In genomic region chr14:102795060-102795925, GRCh38 we compare ENCODE assay signal across 9 cellular contexts. TPM values are rescaled to one million over a fixed set of nuclear protein-coding genes. Genes with fewer than 3 reads are reported as not detected.
A peak's percentile ranks its signal among the peaks of the same experiment; 100 is the strongest.
DNase-seq lines count a peak whose midpoint lies in the region; ATAC-seq, FAIRE-seq and TF ChIP-seq lines count a peak whose summit lies in the region.
"Had no signal": no experiment of that assay in that cellular context is flagged by ENCODE, and none has a peak within 500 bp of the region (broad histone marks: within the 10 kb centered on the region; RNA-seq: fewer than 3 reads in every experiment).

No MANE protein-coding gene starts in this region.

- CTCF ChIA-PET in CD4-positive, alpha-beta memory T cell (lab: Charles Lee; ENCODE audit: partially characterized antibody), result interaction anchor here (1.3 kb wide), 1 partner anchor 101 kb away, joined by 3 read pairs; no protein-coding TSS in a partner anchor
- CTCF ChIA-PET in HEK293 (lab: Yijun Ruan, JAX), result interaction anchor here (0.6 to 1.7 kb wide), 3 partner anchors 10 to 1973 kb away, joined by 3 to 4 read pairs (median 3); no protein-coding TSS in a partner anchor
- CTCF ChIA-PET in Panc1 (lab: Charles Lee), result no interaction called here

- H3K4me3 ChIP-seq in CD4-positive, alpha-beta memory T cell (ENCODE audit: low read length in 2 of 2), result no peak overlapping the region
- H3K4me3 ChIP-seq in HEK293 (ENCODE audit: low read depth, low read length) (no peak overlapping the region), Panc1 (ENCODE audit: low read depth in 2 of 2, low read length in 2 of 2) (no peak overlapping the region), mucosa of rectum (ENCODE audit: low read length in 2 of 2) (peak overlapping the region in 1 of 2 donors; percentile 20)

- H3K27me3 ChIP-seq in CD4-positive, alpha-beta memory T cell (ENCODE audit: insufficient read depth, low read length), result no peaks in the 10 kb centered on the region
- H3K27me3 ChIP-seq in Panc1 (ENCODE audit: control insufficient read depth, insufficient read depth, low read length) (no peaks in the 10 kb centered on the region), mucosa of rectum (ENCODE audit: control insufficient read depth in 2 of 2, insufficient read depth in 2 of 2, low read length in 2 of 2) (no peaks in the 10 kb centered on the region)

- peak overlapping the region in 1 of 2 donors; percentile 52 for H3K9ac ChIP-seq in mucosa of rectum (ENCODE audit: low read depth in 1 of 2, low read length in 2 of 2)
- H3K9ac ChIP-seq: parathyroid adenoma had no signal

- no peak for FAIRE-seq in GM19239 (lab: Jason Lieb, UNC)

- no peaks in the 10 kb centered on the region for H3K9me3 ChIP-seq in CD4-positive, alpha-beta memory T cell (ENCODE audit: control insufficient read depth in 1 of 2, low read length in 2 of 2)
- H3K9me3 ChIP-seq in HEK293 (ENCODE audit: control insufficient read depth, insufficient read depth, low read depth, low read length) (peaks cover 5% of the 10 kb centered on the region), Panc1 (ENCODE audit: control insufficient read depth, insufficient read depth, low read depth, low read length) (no peaks in the 10 kb centered on the region; the same call in 1 of the 2 replicates), mucosa of rectum (ENCODE audit: control insufficient read depth in 2 of 2, low read length in 2 of 2) (no peaks in the 10 kb centered on the region)

- H3K4me1 Mint-ChIP-seq in CD4-positive, alpha-beta memory T cell, result peaks cover 37 to 77% (median 59%) of the 10 kb centered on the region in 4 donors

- H3K36me3 Mint-ChIP-seq in CD4-positive, alpha-beta memory T cell, result peaks cover 21 to 28% of the 10 kb centered on the region in 2 donors

- in situ Hi-C loops in Panc1 (cut with HindIII; ENCODE audit: low pct_unique_long_range_greater_than_20kb, low sequenced_read_pairs), result no loop called here

- peak; percentile 39 to 66 (median 45) for DNase-seq in CD4-positive, alpha-beta memory T cell
- DNase-seq in Panc1 (ENCODE audit: low read depth, low spot score) (no peak), dermis microvascular lymphatic vessel endothelial cell (ENCODE audit: low read depth in 2 of 2) (peak; percentile 65 to 73), GM19239 (ENCODE audit: insufficient read length, low spot score) (no peak), NCI-H524 (lab: John Stamatoyannopoulos, UW) (no peak)

- H3K9me3 Mint-ChIP-seq in CD4-positive, alpha-beta memory T cell, result peaks cover 0 to 7% (median 3%) of the 10 kb centered on the region in 8 donors

- H3K36me3 ChIP-seq in CD4-positive, alpha-beta memory T cell (ENCODE audit: insufficient read depth, low read length), result no peaks in the 10 kb centered on the region
- peaks cover 3 to 8% of the 10 kb centered on the region in 2 experiments; a peak in 2 of 3 replicates for H3K36me3 ChIP-seq in HEK293 (ENCODE audit: control insufficient read depth in 2 of 2, insufficient read depth in 1 of 2, low read length in 2 of 2)
- no peaks in the 10 kb centered on the region for H3K36me3 ChIP-seq in Panc1 (ENCODE audit: control insufficient read depth, insufficient read depth, low read length)
- no peaks in the 10 kb centered on the region for H3K36me3 ChIP-seq in mucosa of rectum (ENCODE audit: control insufficient read depth in 2 of 2, insufficient read depth in 2 of 2, low read length in 2 of 2)

- peak overlapping the region; percentile 70 to 95 (median 90) for H3K27ac Mint-ChIP-seq in CD4-positive, alpha-beta memory T cell

- peak overlapping the region in 6 of 8 donors; percentile 4 to 84 (median 33) for H3K4me3 Mint-ChIP-seq in CD4-positive, alpha-beta memory T cell

- ATAC-seq in Panc1, result peak; percentile 79
- no peak for ATAC-seq in GM21528 (IDR thresholded peaks at IDR 0.05; ENCODE audit: low FRiP score, unreplicated experiment)

- BruUV-seq in Panc1 (replicated peaks; lab: Mats Ljungman, UMichigan), result TSS peak; percentile 15

- intact Hi-C loops in CD4-positive, alpha-beta memory T cell (cut with micrococcal nuclease), result no loop called here
- intact Hi-C loops in Panc1 (cut with micrococcal nuclease; ENCODE audit: unreplicated experiment), result no loop called here

- H3K27ac ChIP-seq in CD4-positive, alpha-beta memory T cell (ENCODE audit: low read depth, low read length), result peak overlapping the region; percentile 22
- H3K27ac ChIP-seq in HEK293 (ENCODE audit: extremely low read depth, low read depth, low read length) (no peak overlapping the region), Panc1 (ENCODE audit: low read length) (no peak overlapping the region), mucosa of rectum (ENCODE audit: low read depth in 2 of 2, low read length in 2 of 2) (peak overlapping the region; percentile 70 to 71)
- H3K27ac ChIP-seq: parathyroid adenoma had no signal

- TF ChIP-seq CTCF in HEK293 (tag by site-specific recombination; IDR thresholded peaks at IDR 0.05) (no peak), Panc1 (IDR thresholded peaks at IDR 0.05) (no peak)

- H3K27me3 Mint-ChIP-seq in CD4-positive, alpha-beta memory T cell, result no peaks in the 10 kb centered on the region

- POLR2A ChIA-PET in CD4-positive, alpha-beta memory T cell (lab: Charles Lee; ENCODE audit: partially characterized antibody), result interaction anchor here (0.6 to 1.4 kb wide), 5 partner anchors 8 to 539 kb away, joined by 3 to 4 read pairs (median 3); partner anchors contain the start of gene EIF5
- POLR2A ChIA-PET in HEK293 (lab: Yijun Ruan, JAX), result interaction anchor here (0.5 kb wide), 1 partner anchor 8 kb away, joined by 3 read pairs; no protein-coding TSS in a partner anchor
- POLR2A ChIA-PET in Panc1 (lab: Charles Lee), result no interaction called here

- H3K4me1 ChIP-seq in CD4-positive, alpha-beta memory T cell (ENCODE audit: insufficient read depth, low read length), result peaks cover 63% of the 10 kb centered on the region
- H3K4me1 ChIP-seq in HEK293 (ENCODE audit: control insufficient read depth, insufficient read depth, low read length), result peaks cover 7% of the 10 kb centered on the region
- 0 out of 2 replicates have a peak, but pooled peaks cover 3% of the 10 kb centered on the region for H3K4me1 ChIP-seq in Panc1 (ENCODE audit: control insufficient read depth, insufficient read depth, low read length)
- peaks cover 5 to 9% of the 10 kb centered on the region in 2 donors for H3K4me1 ChIP-seq in mucosa of rectum (ENCODE audit: control insufficient read depth in 2 of 2, insufficient read depth in 2 of 2, low read length in 2 of 2)

TF ChIP-seq in HEK293, 187 proteins besides CTCF, POLR2A, EP300 and RAD21 (continues in another document):
- TF ChIP-seq SP2 (tag by site-specific recombination; IDR thresholded peaks at IDR 0.05) (no peak), ZNF600 (tag by site-specific recombination; IDR thresholded peaks at IDR 0.05) (no peak), ZNF157 (tag by site-specific recombination; IDR thresholded peaks at IDR 0.05) (no peak), ZNF629 (tag by site-specific recombination; IDR thresholded peaks at IDR 0.05) (peak; percentile 80), HOXC10 (CRISPR knock-in tag; IDR thresholded peaks at IDR 0.05) (no peak), PRDM10 (tag by site-specific recombination; IDR thresholded peaks at IDR 0.05) (no peak), BCL11B (tag by site-specific recombination; IDR thresholded peaks at IDR 0.05; ENCODE audit: low read depth) (no peak)

RNA-seq across cellular contexts. Expression of gene TRAF3, which starts 18.0 kb away (rescaled TPM):
- total RNA-seq in CD4-positive, alpha-beta memory T cell, result 10 to 100 TPM; 43.4 to 44.8 TPM
- 10 to 100 TPM; 14.9 to 21.0 TPM for polyA plus RNA-seq in CD4-positive, alpha-beta memory T cell
- total RNA-seq in Panc1 (2021; ENCODE audit: unreplicated experiment), result 37.6 TPM
- polyA plus RNA-seq in Panc1 (2012; ENCODE audit: insufficient read length), result 32.3 TPM
- 12.8 and 17.3 TPM in 2 replicates for total RNA-seq in dermis microvascular lymphatic vessel endothelial cell

Comparison
In these comparisons a context has a peak if more than half of its experiments do, and no peak if none do; other contexts are left out.
1. DNase-seq: peak in CD4-positive, alpha-beta memory T cell (5 of 5) and dermis microvascular lymphatic vessel endothelial cell (2 of 2); none in Panc1 (single experiment), GM19239 (single experiment) and NCI-H524 (0 of 2).
2. H3K27ac ChIP-seq: peak in CD4-positive, alpha-beta memory T cell (single experiment) and mucosa of rectum (2 of 2); none in HEK293 (single experiment) and Panc1 (single experiment).